14 cellular contexts compared by ENCODE assay signal in the genomic region with DNA sequence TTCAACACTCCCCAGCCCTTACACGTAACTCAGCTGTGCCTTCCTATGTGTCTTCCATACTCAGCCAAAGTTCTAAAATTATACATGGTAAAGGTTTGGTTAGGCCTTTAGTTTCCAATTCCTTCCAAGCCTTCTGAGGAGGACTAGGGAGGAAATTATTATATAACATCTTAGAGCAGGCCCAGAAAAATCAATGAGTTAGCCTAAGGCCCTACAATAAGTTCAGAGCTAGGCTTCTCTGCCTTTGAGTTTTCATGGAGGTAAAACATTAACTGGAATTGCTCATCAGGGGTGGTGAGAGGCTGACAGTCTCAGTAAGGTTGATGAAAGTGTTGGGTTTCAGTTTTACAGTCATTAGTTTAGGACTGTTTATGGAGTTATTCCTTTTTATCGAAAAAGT.
DNase-seq lines count a peak whose midpoint lies in the region; ATAC-seq and TF ChIP-seq lines count a peak whose summit lies in the region.
"Had no signal": no experiment of that assay in that cellular context is flagged by ENCODE, and none has a peak within 500 bp of the region (broad histone marks: within the 10 kb centered on the region; RNA-seq: fewer than 3 reads in every experiment).

No MANE protein-coding gene starts in this region.

- ATAC-seq in GM18870 (IDR thresholded peaks at IDR 0.05; ENCODE audit: unreplicated experiment) (peak; percentile 97), HG02642 (IDR thresholded peaks at IDR 0.05; ENCODE audit: poor library complexity, unreplicated experiment) (peak; percentile 80), HG03469 (IDR thresholded peaks at IDR 0.05; ENCODE audit: unreplicated experiment) (peak; percentile 52), right lobe of liver (peak; percentile 91 to 94 (median 93))
- no peak for ATAC-seq in CD8-positive, alpha-beta T cell
- ATAC-seq: activated CD4-positive, CD25-positive, alpha-beta regulatory T cell treated with anti-CD3 and anti-CD28 coated beads, Interleukin-2, amount 50 U/mL, for 24 hours had no signal

- no peaks in the 10 kb centered on the region for H3K27me3 ChIP-seq in right lobe of liver
- H3K27me3 ChIP-seq in CD8-positive, alpha-beta T cell (ENCODE audit: insufficient read depth, low read length): no peaks in the 10 kb centered on the region

- DNase-seq in right lobe of liver (no peak), nucleus accumbens (lab: John Stamatoyannopoulos, UW) (no peak), foreskin melanocyte (no peak), NK-92 (lab: John Stamatoyannopoulos, UW; ENCODE audit: unreplicated experiment) (no peak)
- no peak for DNase-seq in CD8-positive, alpha-beta T cell
- DNase-seq: caudate nucleus, NCI-H1105, NCI-H748 treated with DMSO at 0.1 percent for 48 hours had no signal

- H3K36me3 Mint-ChIP-seq in CD8-positive, alpha-beta T cell: no peaks in the 10 kb centered on the region

- POLR2A ChIA-PET in CD8-positive, alpha-beta T cell (lab: Charles Lee): interaction anchor here (0.7 kb wide), 1 partner anchor 468 kb away, joined by 3 read pairs; no protein-coding TSS in a partner anchor

- no peak overlapping the region for H3K4me3 ChIP-seq in right lobe of liver
- H3K4me3 ChIP-seq in CD8-positive, alpha-beta T cell (ENCODE audit: low read depth, low read length): no peak overlapping the region
- H3K4me3 ChIP-seq: smooth muscle cell had no signal

- CTCF ChIA-PET in CD8-positive, alpha-beta T cell (lab: Charles Lee): no interaction called here

- H3K27ac ChIP-seq in right lobe of liver: peak overlapping the region in 2 of 3 donors; percentile 38
- H3K27ac ChIP-seq in CD8-positive, alpha-beta T cell (ENCODE audit: low read depth, low read length): no peak overlapping the region
- H3K27ac ChIP-seq: C4-2B had no signal

- WGBS in right lobe of liver (ENCODE audit: insufficient coverage, low coverage, low lambda C conversion rate, missing lambda C conversion rate): 68% methylated on average over 2 of the region's 2 CpGs

- no peaks in the 10 kb centered on the region for H3K4me1 Mint-ChIP-seq in CD8-positive, alpha-beta T cell (ENCODE audit: low read depth)

- no peak overlapping the region for H3K27ac Mint-ChIP-seq in CD8-positive, alpha-beta T cell

- H3K36me3 ChIP-seq in right lobe of liver: no peaks in the 10 kb centered on the region
- H3K36me3 ChIP-seq in CD8-positive, alpha-beta T cell (ENCODE audit: insufficient read depth, low read length): no peaks in the 10 kb centered on the region

- no peaks in the 10 kb centered on the region for H3K9me3 ChIP-seq in right lobe of liver
- H3K9me3 ChIP-seq in CD8-positive, alpha-beta T cell (ENCODE audit: low read length): no peaks in the 10 kb centered on the region

- peaks cover 2% of the 10 kb centered on the region for H3K27me3 Mint-ChIP-seq in CD8-positive, alpha-beta T cell (ENCODE audit: low read depth)

- H3K4me3 Mint-ChIP-seq in CD8-positive, alpha-beta T cell: no peak overlapping the region

- TF ChIP-seq POLR2A in right lobe of liver (IDR thresholded peaks at IDR 0.05): no peak

- intact Hi-C loops in right lobe of liver (cut with DNase I): no loop called here
- intact Hi-C loops in CD8-positive, alpha-beta T cell (cut with DNase I, micrococcal nuclease): no loop called here

- no peak for TF ChIP-seq CTCF in right lobe of liver (IDR thresholded peaks at IDR 0.05)
- no peak for TF ChIP-seq CTCF in CD8-positive, alpha-beta T cell (IDR thresholded peaks at IDR 0.05)

- peaks cover 0 to 18% (median 0%) of the 10 kb centered on the region in 4 donors for H3K4me1 ChIP-seq in right lobe of liver
- H3K4me1 ChIP-seq in CD8-positive, alpha-beta T cell (ENCODE audit: insufficient read depth, low read length): no peaks in the 10 kb centered on the region

- H3K9me3 Mint-ChIP-seq in CD8-positive, alpha-beta T cell: no peaks in the 10 kb centered on the region
